ENCODE assay signal across 14 cellular contexts in genomic region chr9:32644698-32645097, GRCh38. TPM values are rescaled to one million over a fixed set of nuclear protein-coding genes. Genes with fewer than 3 reads are reported as not detected.
DNase-seq lines count a peak whose midpoint lies in the region; ATAC-seq, FAIRE-seq and TF ChIP-seq lines count a peak whose summit lies in the region.
"Had no signal": no experiment of that assay in that cellular context is flagged by ENCODE, and none has a peak within 500 bp of the region (broad histone marks: within the 10 kb centered on the region; RNA-seq: fewer than 3 reads in every experiment).

No MANE protein-coding gene starts in this region.

- H3K36me3 ChIP-seq in bronchial epithelial cell (ENCODE audit: control insufficient read depth, insufficient read depth, low read length) (no peaks in the 10 kb centered on the region), mesodermal cell (ENCODE audit: control insufficient read depth, insufficient read depth, low read length) (no peaks in the 10 kb centered on the region)

- H3K4me3 Mint-ChIP-seq in activated T-cell treated with anti-CD3 and anti-CD28 coated beads, Interleukin-2, amount 50 U/mL, for 72 hours = no peak overlapping the region
- H3K4me3 Mint-ChIP-seq: activated naive CD4-positive, alpha-beta T cell treated with anti-CD3 and anti-CD28 coated beads for 36 hours; naive B cell; stimulated activated effector memory CD8-positive, alpha-beta T cell treated with anti-CD3 and anti-CD28 coated beads, Interleukin-12 subunit alpha, Interleukin-12 subunit beta, amount 100 ng/mL, for 72 hours had no signal

- DNase-seq in AG20443 (ENCODE audit: low spot score) (peak; percentile 60), bronchial epithelial cell (ENCODE audit: low read depth) (peak; percentile 95), NCI-H526 treated with DMSO at 0.1 percent for 48 hours (lab: John Stamatoyannopoulos, UW) (no peak), cortex of kidney (lab: John Stamatoyannopoulos, UW) (no peak), NCI-H1417 treated with DMSO at 0.1 percent for 48 hours (lab: John Stamatoyannopoulos, UW) (no peak)
- no peak for DNase-seq in activated T-cell treated with anti-CD3 and anti-CD28 coated beads, Interleukin-2, amount 50 U/mL, for 72 hours
- DNase-seq: activated CD4-positive, alpha-beta T cell treated with anti-CD3 and anti-CD28 coated beads for 1 hour; activated naive CD4-positive, alpha-beta T cell treated with anti-CD3 and anti-CD28 coated beads for 36 hours; naive B cell; NCI-H187 treated with DMSO at 0.1 percent for 48 hours had no signal

- H3K9me3 Mint-ChIP-seq in activated T-cell treated with anti-CD3 and anti-CD28 coated beads, Interleukin-2, amount 50 U/mL, for 72 hours = peaks cover 0 to 2% of the 10 kb centered on the region in 2 donors
- H3K9me3 Mint-ChIP-seq: activated naive CD4-positive, alpha-beta T cell treated with anti-CD3 and anti-CD28 coated beads for 36 hours; stimulated activated effector memory CD8-positive, alpha-beta T cell treated with anti-CD3 and anti-CD28 coated beads, Interleukin-12 subunit alpha, Interleukin-12 subunit beta, amount 100 ng/mL, for 72 hours had no signal

- H3K4me3 ChIP-seq in bronchial epithelial cell (ENCODE audit: low read depth, low read length) = no peak overlapping the region
- no peak overlapping the region for H3K4me3 ChIP-seq in mesodermal cell (ENCODE audit: extremely low read depth, insufficient read depth, low read length, poor library complexity, severe bottlenecking)

- 57 to 69% methylated on average over 1 to 2 of the region's 2 CpGs for WGBS in mesodermal cell (ENCODE audit: insufficient coverage in 2 of 2), 2 experiments

- no peaks in the 10 kb centered on the region for H3K27me3 ChIP-seq in bronchial epithelial cell (ENCODE audit: control insufficient read depth, insufficient read depth, low read length)

- no peak for TF ChIP-seq EP300 in Ishikawa (IDR thresholded peaks at IDR 0.05; ENCODE audit: borderline replicate concordance)

- no peaks in the 10 kb centered on the region for H3K36me3 Mint-ChIP-seq in activated T-cell treated with anti-CD3 and anti-CD28 coated beads, Interleukin-2, amount 50 U/mL, for 72 hours (ENCODE audit: insufficient read depth in 2 of 2)
- H3K36me3 Mint-ChIP-seq: stimulated activated effector memory CD8-positive, alpha-beta T cell treated with anti-CD3 and anti-CD28 coated beads, Interleukin-12 subunit alpha, Interleukin-12 subunit beta, amount 100 ng/mL, for 72 hours had no signal

- TF ChIP-seq CTCF in bronchial epithelial cell (IDR thresholded peaks at IDR 0.05; ENCODE audit: insufficient read depth, low read length, severe bottlenecking) = no peak

- no peaks in the 10 kb centered on the region for H3K9me3 ChIP-seq in mesodermal cell (ENCODE audit: control insufficient read depth, low read length)

- H3K27ac ChIP-seq in mesodermal cell (ENCODE audit: low read depth, low read length, severe bottlenecking) = peak overlapping the region; percentile 57

- H3K27ac Mint-ChIP-seq in activated T-cell treated with anti-CD3 and anti-CD28 coated beads, Interleukin-2, amount 50 U/mL, for 72 hours = no peak overlapping the region
- H3K27ac Mint-ChIP-seq: activated naive CD4-positive, alpha-beta T cell treated with anti-CD3 and anti-CD28 coated beads for 36 hours; naive B cell; stimulated activated effector memory CD8-positive, alpha-beta T cell treated with anti-CD3 and anti-CD28 coated beads, Interleukin-12 subunit alpha, Interleukin-12 subunit beta, amount 100 ng/mL, for 72 hours had no signal

- no peak for TF ChIP-seq RAD21 in Ishikawa (IDR thresholded peaks at IDR 0.05; ENCODE audit: low read depth)

- FAIRE-seq in bronchial epithelial cell (lab: Jason Lieb, UNC) = no peak
- FAIRE-seq: D721Med had no signal

- H3K27me3 Mint-ChIP-seq in activated T-cell treated with anti-CD3 and anti-CD28 coated beads, Interleukin-2, amount 50 U/mL, for 72 hours (ENCODE audit: low read depth) = peaks cover 29% of the 10 kb centered on the region

- no peak for ATAC-seq in activated T-cell treated with anti-CD3 and anti-CD28 coated beads, Interleukin-2, amount 50 U/mL, for 72 hours (replicated peaks in 1 of 2)
- ATAC-seq: stimulated activated effector memory CD8-positive, alpha-beta T cell treated with anti-CD3 and anti-CD28 coated beads, Interleukin-12 subunit alpha, Interleukin-12 subunit beta, amount 100 ng/mL, for 72 hours had no signal

- peaks cover 7% of the 10 kb centered on the region for H3K4me1 ChIP-seq in mesodermal cell (ENCODE audit: control insufficient read depth, insufficient read depth, low read length, poor library complexity, severe bottlenecking)

- no peaks in the 10 kb centered on the region for H3K4me1 Mint-ChIP-seq in activated T-cell treated with anti-CD3 and anti-CD28 coated beads, Interleukin-2, amount 50 U/mL, for 72 hours (ENCODE audit: low read depth)
- H3K4me1 Mint-ChIP-seq: naive B cell; stimulated activated effector memory CD8-positive, alpha-beta T cell treated with anti-CD3 and anti-CD28 coated beads, Interleukin-12 subunit alpha, Interleukin-12 subunit beta, amount 100 ng/mL, for 72 hours had no signal

TF ChIP-seq in Ishikawa, 13 proteins besides CTCF, POLR2A, EP300 and RAD21:
- TF ChIP-seq TAF1 (IDR thresholded peaks at IDR 0.05; ENCODE audit: low read depth) = no peak
- TF ChIP-seq REST (IDR thresholded peaks at IDR 0.05; ENCODE audit: low read depth) = peak; percentile 37; the same call in 1 of the 2 replicates
- TF ChIP-seq TCF12 (IDR thresholded peaks at IDR 0.05; ENCODE audit: low read depth) = no peak
- TF ChIP-seq CEBPB (IDR thresholded peaks at IDR 0.05) = no peak

RNA-seq across cellular contexts. Expression of gene TAF1L, which starts 9.2 kb away (rescaled TPM):
- under 0.01 TPM in 1 of 2 replicates, not detected in the other for total RNA-seq in bronchial epithelial cell
- not detected for polyA plus RNA-seq in mesodermal cell (2013, experiment 1 of 2)
- not detected for polyA plus RNA-seq in mesodermal cell (2013, experiment 2 of 2)
- under 1 TPM in 1 of 2 donors, not detected in 1; 0.05 TPM for total RNA-seq in activated T-cell treated with anti-CD3 and anti-CD28 coated beads, Interleukin-2, amount 50 U/mL, for 72 hours

Comparison
In these comparisons a context has a peak if more than half of its experiments do, and no peak if none do; other contexts are left out.
1. DNase-seq: peak in AG20443 (single experiment) and bronchial epithelial cell (single experiment); none in NCI-H526 treated with DMSO at 0.1 percent for 48 hours (single experiment), cortex of kidney (single experiment), NCI-H1417 treated with DMSO at 0.1 percent for 48 hours (single experiment) and activated T-cell treated with anti-CD3 and anti-CD28 coated beads, Interleukin-2, amount 50 U/mL, for 72 hours (0 of 2).